In genomic region chr3:25432191-25432720, GRCh38 we compare ENCODE assay signal across 17 cellular contexts. TPM values are rescaled to one million over a fixed set of nuclear protein-coding genes. Genes with fewer than 3 reads are reported as not detected.
DNase-seq lines count a peak whose midpoint lies in the region; ATAC-seq and TF ChIP-seq lines count a peak whose summit lies in the region.
"Had no signal": no experiment of that assay in that cellular context is flagged by ENCODE, and none has a peak within 500 bp of the region (broad histone marks: within the 10 kb centered on the region; RNA-seq: fewer than 3 reads in every experiment).

No MANE protein-coding gene starts in this region.

- H3K4me3 ChIP-seq in right cardiac atrium (ENCODE audit: low read length) = peak overlapping the region; percentile 91
- H3K4me3 ChIP-seq in sigmoid colon = peak overlapping the region in 3 of 4 donors; percentile 6 to 73 (median 62)

- H3K27me3 Mint-ChIP-seq in brain = peaks cover 54% of the 10 kb centered on the region

- H3K4me1 Mint-ChIP-seq in brain = peaks cover 70% of the 10 kb centered on the region
- H3K4me1 Mint-ChIP-seq: activated CD4-positive, alpha-beta memory T cell treated with anti-CD3 and anti-CD28 coated beads, Interleukin-2, amount 10 ng/mL, durations not matched to agents 7 days and 5 days; activated naive CD4-positive, alpha-beta T cell treated with anti-CD3 and anti-CD28 coated beads, Interleukin-2, amount 50 U/mL, for 24 hours; central memory CD8-positive, alpha-beta T cell had no signal

- no peaks in the 10 kb centered on the region for H3K36me3 ChIP-seq in sigmoid colon

- H3K4me1 ChIP-seq in right cardiac atrium (ENCODE audit: control insufficient read depth, insufficient read depth, low read length) (peaks cover 3% of the 10 kb centered on the region), sigmoid colon (peaks cover 0 to 24% (median 11%) of the 10 kb centered on the region in 4 donors)

- no peaks in the 10 kb centered on the region for H3K9me3 Mint-ChIP-seq in brain
- H3K9me3 Mint-ChIP-seq: activated CD4-positive, alpha-beta memory T cell treated with anti-CD3 and anti-CD28 coated beads, Interleukin-2, amount 10 ng/mL, durations not matched to agents 7 days and 5 days; activated naive CD4-positive, alpha-beta T cell treated with anti-CD3 and anti-CD28 coated beads, Interleukin-2, amount 50 U/mL, for 24 hours; activated T-cell treated with anti-CD3 and anti-CD28 coated beads, Interleukin-2, amount 50 U/mL, for 24 hours; central memory CD8-positive, alpha-beta T cell; natural killer cell had no signal

- no peak for TF ChIP-seq EP300 in sigmoid colon (IDR thresholded peaks at IDR 0.05)

- DNase-seq in Caki2 (ENCODE audit: low read depth) (peak; percentile 37), right cardiac atrium (no peak), sigmoid colon (no peak), HCEC 1CT (no peak), SKM-1 (lab: John Stamatoyannopoulos, UW; ENCODE audit: unreplicated experiment) (no peak)
- DNase-seq in stimulated activated CD4-positive, alpha-beta T cell treated with anti-CD3 and anti-CD28 coated beads, Interleukin-15, amount 100 ng/mL, for 24 hours = no peak
- DNase-seq: activated CD4-positive, alpha-beta memory T cell treated with anti-CD3 and anti-CD28 coated beads, Interleukin-2, amount 10 ng/mL, durations not matched to agents 7 days and 5 days; activated T-cell treated with anti-CD3 and anti-CD28 coated beads, Interleukin-2, amount 50 U/mL, for 24 hours; IMR-90; natural killer cell; NCI-H1694 treated with DMSO at 0.1 percent for 48 hours; NCI-H345; T-helper 1 cell had no signal

- H3K4me3 Mint-ChIP-seq in brain = peak overlapping the region; percentile 38 to 100 (median 52)
- H3K4me3 Mint-ChIP-seq: activated CD4-positive, alpha-beta memory T cell treated with anti-CD3 and anti-CD28 coated beads, Interleukin-2, amount 10 ng/mL, durations not matched to agents 7 days and 5 days; activated naive CD4-positive, alpha-beta T cell treated with anti-CD3 and anti-CD28 coated beads, Interleukin-2, amount 50 U/mL, for 24 hours; activated T-cell treated with anti-CD3 and anti-CD28 coated beads, Interleukin-2, amount 50 U/mL, for 24 hours; central memory CD8-positive, alpha-beta T cell; natural killer cell had no signal

- TF ChIP-seq CTCF in brain (conservative IDR thresholded peaks at IDR 0.05) = no peak
- no peak for TF ChIP-seq CTCF in sigmoid colon (IDR thresholded peaks at IDR 0.05)

- ATAC-seq in right cardiac atrium (no peak), GM19023 (IDR thresholded peaks at IDR 0.05; ENCODE audit: unreplicated experiment) (no peak)
- ATAC-seq: natural killer cell had no signal

- no peaks in the 10 kb centered on the region for H3K36me3 Mint-ChIP-seq in brain
- H3K36me3 Mint-ChIP-seq: activated naive CD4-positive, alpha-beta T cell treated with anti-CD3 and anti-CD28 coated beads, Interleukin-2, amount 50 U/mL, for 24 hours; natural killer cell had no signal

- H3K9me3 ChIP-seq in right cardiac atrium (ENCODE audit: control insufficient read depth, low read length) (no peaks in the 10 kb centered on the region), sigmoid colon (no peaks in the 10 kb centered on the region)

- H3K27me3 ChIP-seq in right cardiac atrium (ENCODE audit: control insufficient read depth, insufficient read depth) = no peaks in the 10 kb centered on the region
- no peaks in the 10 kb centered on the region for H3K27me3 ChIP-seq in sigmoid colon

- intact Hi-C loops in right cardiac atrium (cut with DNase I) (loop anchor here in 1 of 4 donors (5.0 kb wide), 1 partner anchor 160 kb away; no protein-coding TSS in a partner anchor), sigmoid colon (cut with DNase I) (no loop called here)

- H3K27ac ChIP-seq in right cardiac atrium (ENCODE audit: low read length) = no peak overlapping the region
- H3K27ac ChIP-seq in sigmoid colon = peak overlapping the region; percentile 87 to 95 (median 91)

- H3K27ac Mint-ChIP-seq in brain = peak overlapping the region in 2 of 5 experiments; percentile 1 to 100
- H3K27ac Mint-ChIP-seq: activated CD4-positive, alpha-beta memory T cell treated with anti-CD3 and anti-CD28 coated beads, Interleukin-2, amount 10 ng/mL, durations not matched to agents 7 days and 5 days; activated naive CD4-positive, alpha-beta T cell treated with anti-CD3 and anti-CD28 coated beads, Interleukin-2, amount 50 U/mL, for 24 hours; activated T-cell treated with anti-CD3 and anti-CD28 coated beads, Interleukin-2, amount 50 U/mL, for 24 hours; natural killer cell had no signal

- in situ Hi-C loops in Caki2 (cut with HindIII; ENCODE audit: low pct_unique_long_range_greater_than_20kb, low sequenced_read_pairs) = no loop called here

- no peak for TF ChIP-seq POLR2A in sigmoid colon (IDR thresholded peaks at IDR 0.05)

- WGBS in right cardiac atrium = 62% methylated on average over 4 of the region's 4 CpGs
- 89 to 93% methylated on average over 4 of the region's 4 CpGs for WGBS in sigmoid colon, 2 donors

RNA-seq across cellular contexts. Expression of gene RARB, which starts 4.2 kb away (rescaled TPM):
- 25.6 and 29.9 TPM in 2 replicates for total RNA-seq in Caki2 (2014; rRNA removed; shearing (Covaris generic); ENCODE audit: low replicate concordance)
- polyA plus RNA-seq in brain (ENCODE audit: insufficient read depth, low read depth, low replicate concordance) = 3.7 TPM
- total RNA-seq in right cardiac atrium = 10 to 100 TPM; 17.0 to 26.4 (median 24.7) TPM
- 9.5 TPM for polyA plus RNA-seq in right cardiac atrium
- 10 to 100 TPM in 3 of 4 donors, 1 to 10 TPM in 1; 8.3 to 18.5 (median 11.9) TPM for total RNA-seq in sigmoid colon
- 1 to 10 TPM; 1.2 to 2.4 (median 2.1) TPM for polyA plus RNA-seq in sigmoid colon
- total RNA-seq: activated CD4-positive, alpha-beta memory T cell treated with anti-CD3 and anti-CD28 coated beads, Interleukin-2, amount 10 ng/mL, durations not matched to agents 7 days and 5 days; natural killer cell had no signal
